21 cellular contexts compared by ENCODE assay signal in the genomic region with DNA sequence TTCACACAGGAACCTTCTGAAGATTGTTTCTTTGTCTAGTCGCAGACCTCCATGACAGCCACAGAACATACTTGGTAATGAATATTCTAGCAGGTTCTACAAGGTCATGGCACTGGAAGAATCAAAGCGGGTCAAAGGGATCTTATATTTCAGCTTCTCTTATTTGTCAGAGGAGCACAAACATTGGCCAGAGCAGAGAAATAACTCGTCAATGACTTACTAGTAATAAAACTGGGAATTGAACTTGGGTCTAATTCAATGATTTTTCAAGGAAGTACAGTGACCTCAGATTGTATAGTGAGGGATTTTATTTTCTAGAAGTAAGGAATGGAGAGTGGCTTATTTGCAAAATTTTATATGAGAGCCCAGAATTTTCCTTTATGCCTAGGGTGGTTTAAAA.
"Had no signal": no experiment of that assay in that cellular context is flagged by ENCODE, and none has a peak within 500 bp of the region (broad histone marks: within the 10 kb centered on the region; RNA-seq: fewer than 3 reads in every experiment).

No MANE protein-coding gene starts in this region.

- DNase-seq: Kasumi-1, MM.1S, NCI-H1092 treated with DMSO at 0.1 percent for 48 hours, NCI-H1436, NCI-H187, NCI-H2029, NCI-H2081 treated with DMSO at 0.1 percent for 48 hours, NCI-H345, NCI-H510A treated with DMSO at 0.1 percent for 48 hours, NCI-H526, Right ventricle myocardium superior, RPMI8226, SIG-M5 had no signal

- H3K4me2 ChIP-seq: KMS-11 had no signal

- FAIRE-seq: HTR-8/SVneo, K562, RCC 7860 had no signal

- H3K9ac ChIP-seq: KMS-11 had no signal

- H3K27ac Mint-ChIP-seq: IgD-negative memory B cell had no signal

- H3K4me1 Mint-ChIP-seq: IgD-negative memory B cell had no signal

- H3K4me3 Mint-ChIP-seq: IgD-negative memory B cell had no signal

- H3K36me3 Mint-ChIP-seq: IgD-negative memory B cell had no signal

- H3K9me3 Mint-ChIP-seq: IgD-negative memory B cell had no signal

- H3K36me3 ChIP-seq: SJSA1 had no signal

- H3K9me3 ChIP-seq: SJSA1 had no signal

- H3K27me3 ChIP-seq: SJSA1 had no signal

- H3K27ac ChIP-seq: HL-60, KMS-11, SJSA1, SK-N-MC had no signal

- H3K4me3 ChIP-seq: K562, SJSA1, SK-N-MC had no signal
